22 cellular contexts compared by ENCODE assay signal in the genomic region with DNA sequence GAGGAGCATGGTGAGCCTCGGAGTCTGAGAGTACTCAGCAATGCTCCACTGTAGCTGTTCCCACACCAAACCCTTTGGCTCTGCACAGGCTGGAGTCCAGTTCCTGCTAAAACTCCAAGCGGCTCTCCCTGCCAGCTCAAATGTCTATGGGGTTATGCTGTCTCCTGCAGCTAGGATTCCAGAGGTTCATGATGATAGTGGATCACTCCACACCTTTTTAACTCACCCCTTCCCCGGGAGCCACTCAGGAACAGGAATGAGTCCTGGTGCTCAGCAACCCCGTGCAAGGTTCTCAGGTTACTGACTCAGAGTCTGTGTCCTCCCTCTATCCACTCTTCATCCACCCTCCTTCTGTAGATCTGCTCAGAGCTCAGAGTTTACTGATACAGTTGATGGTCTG.
DNase-seq lines count a peak whose midpoint lies in the region; ATAC-seq and TF ChIP-seq lines count a peak whose summit lies in the region.
"Had no signal": no experiment of that assay in that cellular context is flagged by ENCODE, and none has a peak within 500 bp of the region (broad histone marks: within the 10 kb centered on the region; RNA-seq: fewer than 3 reads in every experiment).

No MANE protein-coding gene starts in this region.

- BruUV-seq in PC-3 (replicated peaks; lab: Mats Ljungman, UMichigan) = no TSS peak

- H3K9me3 ChIP-seq in PC-3 (ENCODE audit: low read length) = no peaks in the 10 kb centered on the region
- H3K9me3 ChIP-seq in esophagus muscularis mucosa = no peaks in the 10 kb centered on the region
- H3K9me3 ChIP-seq: A549, HAP-1, MG63 had no signal

- peaks cover 30% of the 10 kb centered on the region for H3K9me3 Mint-ChIP-seq in activated T-helper 2 cell treated with anti-CD3 and anti-CD28 coated beads, Interferon-gamma antibody, Interleukin-2, Interleukin-4, amounts not matched to agents 10 μg/mL and 5 μg/mL and 100 μg/mL, durations not matched to agents 14 hours and 24 hours and 36 hours

- peak; percentile 49; the same call in 1 of the 2 replicates for ATAC-seq in PC-3
- ATAC-seq: A549, HepG2, K562, Panc1 had no signal

- no peak overlapping the region for H3K23ac ChIP-seq in mesendoderm (ENCODE audit: low read length)

- H2AK5ac ChIP-seq in mesendoderm (ENCODE audit: low read length) = no peak overlapping the region

- no peaks in the 10 kb centered on the region for H3K9me2 ChIP-seq in PC-3 (replicated peaks; ENCODE audit: low read length)

- POLR2A ChIA-PET in PC-3 (lab: Charles Lee; ENCODE audit: unreplicated experiment) = no interaction called here

- TF ChIP-seq POLR2A in esophagus muscularis mucosa (IDR thresholded peaks at IDR 0.05; ENCODE audit: low read depth) = no peak

- H3K4me3 Mint-ChIP-seq in activated T-helper 2 cell treated with anti-CD3 and anti-CD28 coated beads, Interferon-gamma antibody, Interleukin-2, Interleukin-4, amounts not matched to agents 10 μg/mL and 5 μg/mL and 100 μg/mL, durations not matched to agents 14 hours and 24 hours and 36 hours (ENCODE audit: low read depth) = no peak overlapping the region
- H3K4me3 Mint-ChIP-seq: B cell, CD14-positive monocyte had no signal

- no peak overlapping the region for H2BK120ac ChIP-seq in mesendoderm (ENCODE audit: low read depth, low read length)

- H3K4me3 ChIP-seq in PC-3 (ENCODE audit: low read length) (no peak overlapping the region), mesendoderm (ENCODE audit: low read length) (no peak overlapping the region), esophagus muscularis mucosa (no peak overlapping the region)
- H3K4me3 ChIP-seq: A549, HAP-1, K562, MG63 had no signal

- no peak overlapping the region for H3K27ac Mint-ChIP-seq in activated T-helper 2 cell treated with anti-CD3 and anti-CD28 coated beads, Interferon-gamma antibody, Interleukin-2, Interleukin-4, amounts not matched to agents 10 μg/mL and 5 μg/mL and 100 μg/mL, durations not matched to agents 14 hours and 24 hours and 36 hours
- H3K27ac Mint-ChIP-seq: B cell, CD14-positive monocyte had no signal

- H3F3A ChIP-seq in PC-3 (ENCODE audit: low read length, unreplicated experiment) = no peaks in the 10 kb centered on the region

- H3K36me3 Mint-ChIP-seq in activated T-helper 2 cell treated with anti-CD3 and anti-CD28 coated beads, Interferon-gamma antibody, Interleukin-2, Interleukin-4, amounts not matched to agents 10 μg/mL and 5 μg/mL and 100 μg/mL, durations not matched to agents 14 hours and 24 hours and 36 hours (ENCODE audit: low read depth) = no peaks in the 10 kb centered on the region
- H3K36me3 Mint-ChIP-seq: CD14-positive monocyte had no signal

- no peak for TF ChIP-seq EP300 in esophagus muscularis mucosa (IDR thresholded peaks at IDR 0.05)

- H2BK5ac ChIP-seq in mesendoderm (ENCODE audit: low read length) = no peak overlapping the region

- H3K79me2 ChIP-seq in PC-3 (ENCODE audit: low read length) (no peaks in the 10 kb centered on the region), mesendoderm (ENCODE audit: control insufficient read depth, insufficient read depth, low read length) (no peaks in the 10 kb centered on the region)

- no peak overlapping the region for H2AFZ ChIP-seq in PC-3 (ENCODE audit: low read length)

- H3K4me2 ChIP-seq in PC-3 (ENCODE audit: low read length) (no peak overlapping the region), mesendoderm (ENCODE audit: low read length) (no peak overlapping the region)
- H3K4me2 ChIP-seq: A549 had no signal

- H3K27me3 Mint-ChIP-seq in activated T-helper 2 cell treated with anti-CD3 and anti-CD28 coated beads, Interferon-gamma antibody, Interleukin-2, Interleukin-4, amounts not matched to agents 10 μg/mL and 5 μg/mL and 100 μg/mL, durations not matched to agents 14 hours and 24 hours and 36 hours (ENCODE audit: low read depth) = no peaks in the 10 kb centered on the region
- H3K27me3 Mint-ChIP-seq: B cell had no signal

- H3K4me1 Mint-ChIP-seq in activated T-helper 2 cell treated with anti-CD3 and anti-CD28 coated beads, Interferon-gamma antibody, Interleukin-2, Interleukin-4, amounts not matched to agents 10 μg/mL and 5 μg/mL and 100 μg/mL, durations not matched to agents 14 hours and 24 hours and 36 hours (ENCODE audit: low read depth) = no peaks in the 10 kb centered on the region
- H3K4me1 Mint-ChIP-seq: B cell, CD14-positive monocyte had no signal

- H3K36me3 ChIP-seq in PC-3 (ENCODE audit: low read depth, low read length) (no peaks in the 10 kb centered on the region), mesendoderm (ENCODE audit: control insufficient read depth, insufficient read depth, low read length) (no peaks in the 10 kb centered on the region), esophagus muscularis mucosa (no peaks in the 10 kb centered on the region)
- H3K36me3 ChIP-seq: HAP-1, MG63 had no signal

- H3K4ac ChIP-seq in mesendoderm (ENCODE audit: low read depth, low read length) = no peak overlapping the region

- H3K56ac ChIP-seq in mesendoderm (ENCODE audit: low read length) = no peak overlapping the region

- H3K18ac ChIP-seq in mesendoderm (ENCODE audit: low read length) = no peak overlapping the region

- H3K27me3 ChIP-seq in PC-3 (ENCODE audit: low read length) (no peaks in the 10 kb centered on the region), mesendoderm (ENCODE audit: insufficient read depth, low read length, poor library complexity) (no peaks in the 10 kb centered on the region), esophagus muscularis mucosa (no peaks in the 10 kb centered on the region)
- H3K27me3 ChIP-seq: MG63 had no signal

- H4K20me1 ChIP-seq in PC-3 (ENCODE audit: low read length) = no peaks in the 10 kb centered on the region

- no peak overlapping the region for H2BK15ac ChIP-seq in mesendoderm (replicated peaks; ENCODE audit: low read depth)

- H4K5ac ChIP-seq in mesendoderm (ENCODE audit: low read length) = no peak overlapping the region

- WGBS in mesendoderm (ENCODE audit: extremely low coverage, insufficient coverage, low lambda C conversion rate) = no CpG with 5 or more reads among the region's 4 CpGs
- WGBS in esophagus muscularis mucosa = 79% methylated on average over 3 of the region's 4 CpGs

- CTCF ChIA-PET in PC-3 (lab: Charles Lee) = no interaction called here

- TF ChIP-seq CTCF in PC-3 (conservative IDR thresholded peaks at IDR 0.05; ENCODE audit: low read depth, low read length) (no peak), esophagus muscularis mucosa (IDR thresholded peaks at IDR 0.05) (no peak)

- H3K79me1 ChIP-seq in mesendoderm (ENCODE audit: low read length) = no peaks in the 10 kb centered on the region

- H3K9ac ChIP-seq in PC-3 (ENCODE audit: low read length) = no peak overlapping the region
- no peak overlapping the region for H3K9ac ChIP-seq in mesendoderm (ENCODE audit: low read length)

- intact Hi-C loops in PC-3 (cut with micrococcal nuclease) (no loop called here), esophagus muscularis mucosa (cut with DNase I) (no loop called here)
- intact Hi-C loops in activated T-helper 2 cell treated with anti-CD3 and anti-CD28 coated beads, Interferon-gamma antibody, Interleukin-2, Interleukin-4, amounts not matched to agents 10 μg/mL and 5 μg/mL and 100 μg/mL, durations not matched to agents 14 hours and 24 hours and 36 hours (cut with micrococcal nuclease) = no loop called here

- no peak overlapping the region for H4K8ac ChIP-seq in mesendoderm (ENCODE audit: low read depth, low read length)

- peak; percentile 15 for DNase-seq in NCI-H748 (lab: John Stamatoyannopoulos, UW; ENCODE audit: unreplicated experiment)
- DNase-seq in NCI-H748 treated with DMSO at 0.1 percent for 48 hours (lab: John Stamatoyannopoulos, UW) = no peak
- DNase-seq in PC-3 = no peak
- peak; percentile 10 for DNase-seq in mesendoderm
- DNase-seq in esophagus muscularis mucosa (ENCODE audit: extremely low spot score) = no peak
- DNase-seq in kidney glomerular epithelial cell (lab: John Stamatoyannopoulos, UW) = no peak
- no peak for DNase-seq in activated T-helper 2 cell treated with anti-CD3 and anti-CD28 coated beads, Interferon-gamma antibody, Interleukin-2, Interleukin-4, amounts not matched to agents 10 μg/mL and 5 μg/mL and 100 μg/mL, durations not matched to agents 14 hours and 24 hours and 36 hours (ENCODE audit: low spot score)
- DNase-seq: DMS79, MG63, NCI-H1417, NCI-H1930, NCI-H345, NCI-H526, T-helper 1 cell had no signal

- no peaks in the 10 kb centered on the region for H3K4me1 ChIP-seq in PC-3 (ENCODE audit: insufficient read depth, low read length)
- no peaks in the 10 kb centered on the region for H3K4me1 ChIP-seq in mesendoderm (ENCODE audit: control insufficient read depth, low read depth, low read length)
- H3K4me1 ChIP-seq in esophagus muscularis mucosa = no peaks in the 10 kb centered on the region
- H3K4me1 ChIP-seq: A549 had no signal

- H3K27ac ChIP-seq in PC-3 (ENCODE audit: low read length) (no peak overlapping the region), mesendoderm (ENCODE audit: low read depth, low read length) (no peak overlapping the region), esophagus muscularis mucosa (replicated peaks in 1 of 4) (no peak overlapping the region)
- H3K27ac ChIP-seq: A549, HL-60 had no signal

Comparison
In these comparisons a context has a peak if more than half of its experiments do, and no peak if none do; other contexts are left out.
1. DNase-seq: peak in NCI-H748 (single experiment) and mesendoderm (single experiment); none in NCI-H748 treated with DMSO at 0.1 percent for 48 hours (single experiment), PC-3 (single experiment), esophagus muscularis mucosa (single experiment), kidney glomerular epithelial cell (single experiment) and activated T-helper 2 cell treated with anti-CD3 and anti-CD28 coated beads, Interferon-gamma antibody, Interleukin-2, Interleukin-4, amounts not matched to agents 10 μg/mL and 5 μg/mL and 100 μg/mL, durations not matched to agents 14 hours and 24 hours and 36 hours (single experiment).